In the genomic region with DNA sequence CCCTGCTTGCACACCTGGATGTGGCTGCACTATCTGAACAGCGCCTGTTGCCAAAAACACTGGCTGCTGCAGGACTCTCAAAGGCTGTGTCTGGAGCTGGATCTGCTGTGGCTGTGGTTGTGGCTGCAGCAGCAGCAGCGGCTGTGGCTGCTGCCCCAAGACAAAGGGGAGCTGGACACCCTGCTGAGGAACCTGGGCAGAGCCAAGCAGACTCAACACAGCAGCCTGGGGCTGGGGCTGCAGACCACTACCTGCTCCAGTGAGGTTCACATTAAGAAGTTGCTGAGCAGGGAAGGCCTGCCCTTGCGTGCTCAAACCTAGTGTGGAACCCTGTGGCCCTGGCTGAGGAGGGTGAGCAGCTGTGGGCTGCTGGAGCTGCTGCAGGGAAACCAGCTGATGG, we compare ENCODE assay signal across 13 cellular contexts. TPM values are rescaled to one million over a fixed set of nuclear protein-coding genes. Genes with fewer than 3 reads are reported as not detected.
DNase-seq lines count a peak whose midpoint lies in the region; ATAC-seq, FAIRE-seq and TF ChIP-seq lines count a peak whose summit lies in the region.
"Not testable (repeated sequence)": the region's sequence is repeated elsewhere in the genome, so short reads cannot be mapped to it uniquely, and the experiment has no call there.
"Had no signal": no experiment of that assay in that cellular context is flagged by ENCODE, and none has a peak within 500 bp of the region (broad histone marks: within the 10 kb centered on the region; RNA-seq: fewer than 3 reads in every experiment).

No MANE protein-coding gene starts in this region.

- H3K27me3 Mint-ChIP-seq in H9 (ENCODE audit: low read depth): not testable (repeated sequence)

- H3K79me1 ChIP-seq in H9 (ENCODE audit: insufficient read depth, low read depth, low read length, poor library complexity, severe bottlenecking): not testable (repeated sequence)

- TF ChIP-seq RAD21 in HepG2 (CRISPR knock-in tag; IDR thresholded peaks at IDR 0.05): not testable (repeated sequence)

- H3K9me3 Mint-ChIP-seq in H9: not testable (repeated sequence)

- intact Hi-C loops in left ventricle myocardium superior (cut with micrococcal nuclease); HepG2 (cut with micrococcal nuclease; ENCODE audit: unreplicated experiment): not testable (repeated sequence)

- DNase-seq in COR-L47 (lab: John Stamatoyannopoulos, UW) (peak; percentile 30), H9 (peak; percentile 70), NCI-H2107 (lab: John Stamatoyannopoulos, UW) (peak; percentile 13), SK-N-DZ (ENCODE audit: low spot score) (peak; percentile 62), ecto neural progenitor cell (ENCODE audit: low spot score) (peak; percentile 61), retina (peak; percentile 13)
- DNase-seq in left ventricle myocardium superior; HepG2 (ENCODE audit: low spot score): not testable (repeated sequence)

- FAIRE-seq in HepG2 (lab: Jason Lieb, UNC): not testable (repeated sequence)

- H4K8ac ChIP-seq in H9 (replicated peaks; ENCODE audit: insufficient read length, low read depth, low read length): not testable (repeated sequence)

- H3K36me3 ChIP-seq in HepG2 (replicated peaks in 1 of 2; ENCODE audit: control insufficient read depth in 1 of 2, insufficient read depth in 2 of 2, low read length in 2 of 2): not testable (repeated sequence)

- H3K4me2 ChIP-seq in H9 (ENCODE audit: insufficient read depth, insufficient read length, low read length); HepG2 (ENCODE audit: low read depth, low read length): not testable (repeated sequence)

- not testable (repeated sequence) for H3K4me3 ChIP-seq in HepG2 (replicated peaks in 1 of 3; ENCODE audit: insufficient read depth in 1 of 3, low read depth in 2 of 3, low read length in 3 of 3)

- not testable (repeated sequence) for H2BK12ac ChIP-seq in H9 (ENCODE audit: insufficient read length, low read depth, low read length)

- H3T11ph ChIP-seq in H9 (ENCODE audit: low read length): not testable (repeated sequence)

- not testable (repeated sequence) for H3K79me2 ChIP-seq in H9 (ENCODE audit: insufficient read depth, low read length); HepG2 (ENCODE audit: insufficient read depth, low read length)

- H3K4me3 Mint-ChIP-seq in H9: not testable (repeated sequence)

- TF ChIP-seq EP300 in HepG2 (IDR thresholded peaks at IDR 0.05; ENCODE audit: low read depth in 2 of 2, low read length in 2 of 2); HepG2 (CRISPR knock-in tag; IDR thresholded peaks at IDR 0.05; ENCODE audit: borderline replicate concordance): not testable (repeated sequence)

- not testable (repeated sequence) for TF ChIP-seq CTCF in H9 (conservative IDR thresholded peaks at IDR 0.05); HepG2 (CRISPR knock-in tag; IDR thresholded peaks at IDR 0.05)

- not testable (repeated sequence) for H3K9me3 ChIP-seq in H9 (ENCODE audit: control insufficient read depth, low read depth, low read length); HepG2 (ENCODE audit: low read length)

- in situ Hi-C loops in HepG2 (cut with HindIII; ENCODE audit: extremely low pct_ligation_motif_present, low pct_unique_long_range_greater_than_20kb): not testable (repeated sequence)

- not testable (repeated sequence) for H3K36me3 Mint-ChIP-seq in H9 (ENCODE audit: insufficient read depth in 1 of 3, low read depth in 3 of 3)

- TF ChIP-seq POLR2A in HepG2 (IDR thresholded peaks at IDR 0.05; ENCODE audit: insufficient read depth in 1 of 2, low read depth in 2 of 2, low read length in 2 of 2): not testable (repeated sequence)

- ATAC-seq in left ventricle myocardium superior: peak; percentile 29
- ATAC-seq in HepG2: peak; percentile 51

- H3K23ac ChIP-seq in H9 (ENCODE audit: insufficient read length, low read depth, low read length): not testable (repeated sequence)

- not testable (repeated sequence) for H2BK15ac ChIP-seq in H9 (ENCODE audit: low read depth, low read length)

- not testable (repeated sequence) for H2BK20ac ChIP-seq in H9 (ENCODE audit: low read depth, low read length, poor library complexity, severe bottlenecking)

- H4K20me1 ChIP-seq in H9 (ENCODE audit: control insufficient read depth, insufficient read depth, insufficient read length); HepG2 (ENCODE audit: insufficient read depth, low read length): not testable (repeated sequence)

- not testable (repeated sequence) for H2AK5ac ChIP-seq in H9 (ENCODE audit: insufficient read length, low read length)

- not testable (repeated sequence) for H3K9ac ChIP-seq in H9 (ENCODE audit: extremely low read depth, insufficient read length, low read length); HepG2 (ENCODE audit: insufficient read depth, low read depth, low read length)

- POLR2A ChIA-PET in HepG2 (lab: Yijun Ruan, JAX): not testable (repeated sequence)

- peak overlapping the region in 2 of 3 experiments; percentile 15 to 75; a peak in 3 of 7 replicates for H3K27ac Mint-ChIP-seq in H9

- not testable (repeated sequence) for H2BK5ac ChIP-seq in H9 (ENCODE audit: insufficient read length, low read length)

- H3K23me2 ChIP-seq in H9 (ENCODE audit: insufficient read length, low read depth, low read length, poor library complexity, severe bottlenecking): not testable (repeated sequence)

- CTCF ChIA-PET in HepG2 (lab: Yijun Ruan, JAX; ENCODE audit: low intra/inter-chr PET ratio, low total read pairs): not testable (repeated sequence)

- H3K56ac ChIP-seq in H9 (ENCODE audit: insufficient read length, low read depth, low read length): not testable (repeated sequence)

- H2BK120ac ChIP-seq in H9 (ENCODE audit: low read depth, low read length, poor library complexity, severe bottlenecking): not testable (repeated sequence)

- H3K4me1 Mint-ChIP-seq in H9: peaks cover 26 to 31% of the 10 kb centered on the region in 2 experiments

- peak overlapping the region; percentile 45 for H3K14ac ChIP-seq in H9 (ENCODE audit: insufficient read depth, low read length)

- peak overlapping the region; percentile 72 for H3K18ac ChIP-seq in H9 (ENCODE audit: insufficient read length, low read depth, low read length)

- H4K5ac ChIP-seq in H9 (ENCODE audit: insufficient read length, low read depth, low read length): not testable (repeated sequence)

- H2AFZ ChIP-seq in H9 (ENCODE audit: low read length); HepG2 (ENCODE audit: low read length): not testable (repeated sequence)

- H3K27ac ChIP-seq in H9 (ENCODE audit: insufficient read length, low read depth, low read length); HepG2 (ENCODE audit: extremely low read length, insufficient read depth, low read length): not testable (repeated sequence)

- no CpG with 5 or more reads among the region's 3 CpGs for WGBS in H9 (ENCODE audit: extremely low coverage, insufficient read length, low lambda C conversion rate)
- no CpG with 5 or more reads among the region's 3 CpGs for WGBS in HepG2 (ENCODE audit: low lambda C conversion rate)

- not testable (repeated sequence) for BruUV-seq in HepG2 (replicated peaks; lab: Mats Ljungman, UMichigan)

- not testable (repeated sequence) for H3K4me1 ChIP-seq in H9 (ENCODE audit: insufficient read depth, low read length); HepG2 (ENCODE audit: insufficient read depth, low read length)

- not testable (repeated sequence) for H4K91ac ChIP-seq in H9 (ENCODE audit: insufficient read length, low read depth, low read length)

- H3K27me3 ChIP-seq in H9 (ENCODE audit: insufficient read depth, low read length); HepG2 (ENCODE audit: control insufficient read depth in 1 of 2, insufficient read depth in 2 of 2, low read length in 2 of 2): not testable (repeated sequence)

- not testable (repeated sequence) for H3K4ac ChIP-seq in H9 (ENCODE audit: low read depth, low read length)

RNA-seq across cellular contexts. Expression of a gene that starts 3.0 kb away (rescaled TPM):
- not detected in 2 replicates for total RNA-seq in H9 (2021)
- polyA plus RNA-seq in SK-N-DZ (2014; cell fraction: cytosol; rRNA removed): 0.37 TPM in 1 of 2 replicates, not detected in the other
- polyA plus RNA-seq in SK-N-DZ (2014; cell fraction: nucleus; rRNA removed): not detected in 2 replicates
- total RNA-seq in left ventricle myocardium superior: not detected
- total RNA-seq in HepG2 (2016; rRNA removed; fragmentation: Illumina TruSeq; extraction: Trizol): not detected in 2 replicates
- not detected in 2 replicates for total RNA-seq in HepG2 (2016; cell fraction: cytosol; rRNA removed; fragmentation: Illumina TruSeq; extraction: Trizol; ENCODE audit: low read depth)
- total RNA-seq in HepG2 (2016; cell fraction: insoluble cytoplasmic fraction; rRNA removed; fragmentation: Illumina TruSeq; extraction: Trizol): not detected in 2 replicates
- not detected in 2 replicates for total RNA-seq in HepG2 (2016; cell fraction: membrane; rRNA removed; fragmentation: Illumina TruSeq; extraction: Trizol)
- not detected in 2 replicates for total RNA-seq in HepG2 (2016; cell fraction: nucleus; rRNA removed; fragmentation: Illumina TruSeq; extraction: Trizol)
- polyA plus RNA-seq in HepG2 (2011; rRNA removed): not detected in 2 replicates
- polyA plus RNA-seq in HepG2 (2011; cell fraction: cytosol; rRNA removed): not detected in 2 replicates
- polyA plus RNA-seq in HepG2 (2011; cell fraction: nucleus; rRNA removed): not detected in 2 replicates
- polyA plus RNA-seq in HepG2 (2012): not detected in 2 replicates
- polyA plus RNA-seq in HepG2 (2016; cell fraction: cytosol; fragmentation: Illumina TruSeq; extraction: Trizol; ENCODE audit: low read depth): not detected in 2 replicates
- not detected in 2 replicates for polyA plus RNA-seq in HepG2 (2016; cell fraction: insoluble cytoplasmic fraction; fragmentation: Illumina TruSeq; extraction: Trizol; ENCODE audit: low read depth)
- not detected in 2 replicates for polyA plus RNA-seq in HepG2 (2016; cell fraction: membrane; fragmentation: Illumina TruSeq; extraction: Trizol; ENCODE audit: low read depth)
- not detected in 2 replicates for polyA plus RNA-seq in HepG2 (2016; cell fraction: nucleus; fragmentation: Illumina TruSeq; extraction: Trizol; ENCODE audit: insufficient read depth, low read depth)
- not detected in 2 replicates for polyA minus RNA-seq in HepG2 (2011; rRNA and poly(A)+ RNA removed; ENCODE audit: low replicate concordance)
- polyA minus RNA-seq in HepG2 (2011; cell fraction: cytosol; rRNA and poly(A)+ RNA removed): not detected in 2 replicates
- polyA minus RNA-seq in HepG2 (2011; cell fraction: nucleus; rRNA and poly(A)+ RNA removed): not detected in 2 replicates
- total RNA-seq: A673; Caco-2; CD8-positive, alpha-beta T cell had no signal
- polyA plus RNA-seq: BJ, CD14-positive monocyte had no signal

RNA-seq across cellular contexts. Expression of a gene that starts 49.5 kb away (rescaled TPM):
- not detected in 2 replicates for total RNA-seq in H9 (2021)
- not detected in 2 replicates for polyA plus RNA-seq in SK-N-DZ (2014; cell fraction: cytosol; rRNA removed)
- polyA plus RNA-seq in SK-N-DZ (2014; cell fraction: nucleus; rRNA removed): not detected in 2 replicates
- not detected for total RNA-seq in left ventricle myocardium superior
- not detected in 2 replicates for total RNA-seq in HepG2 (2016; rRNA removed; fragmentation: Illumina TruSeq; extraction: Trizol)
- not detected in 2 replicates for total RNA-seq in HepG2 (2016; cell fraction: cytosol; rRNA removed; fragmentation: Illumina TruSeq; extraction: Trizol; ENCODE audit: low read depth)
- total RNA-seq in HepG2 (2016; cell fraction: insoluble cytoplasmic fraction; rRNA removed; fragmentation: Illumina TruSeq; extraction: Trizol): not detected in 2 replicates
- not detected in 2 replicates for total RNA-seq in HepG2 (2016; cell fraction: membrane; rRNA removed; fragmentation: Illumina TruSeq; extraction: Trizol)
- total RNA-seq in HepG2 (2016; cell fraction: nucleus; rRNA removed; fragmentation: Illumina TruSeq; extraction: Trizol): not detected in 2 replicates
- polyA plus RNA-seq in HepG2 (2011; rRNA removed): not detected in 2 replicates
- not detected in 2 replicates for polyA plus RNA-seq in HepG2 (2011; cell fraction: cytosol; rRNA removed)
- polyA plus RNA-seq in HepG2 (2011; cell fraction: nucleus; rRNA removed): not detected in 2 replicates
- polyA plus RNA-seq in HepG2 (2012): not detected in 2 replicates
- not detected in 2 replicates for polyA plus RNA-seq in HepG2 (2016; cell fraction: cytosol; fragmentation: Illumina TruSeq; extraction: Trizol; ENCODE audit: low read depth)
- polyA plus RNA-seq in HepG2 (2016; cell fraction: insoluble cytoplasmic fraction; fragmentation: Illumina TruSeq; extraction: Trizol; ENCODE audit: low read depth): not detected in 2 replicates
- polyA plus RNA-seq in HepG2 (2016; cell fraction: membrane; fragmentation: Illumina TruSeq; extraction: Trizol; ENCODE audit: low read depth): not detected in 2 replicates
- polyA plus RNA-seq in HepG2 (2016; cell fraction: nucleus; fragmentation: Illumina TruSeq; extraction: Trizol; ENCODE audit: insufficient read depth, low read depth): not detected in 2 replicates
- polyA minus RNA-seq in HepG2 (2011; rRNA and poly(A)+ RNA removed; ENCODE audit: low replicate concordance): not detected in 2 replicates
- not detected in 2 replicates for polyA minus RNA-seq in HepG2 (2011; cell fraction: cytosol; rRNA and poly(A)+ RNA removed)
- polyA minus RNA-seq in HepG2 (2011; cell fraction: nucleus; rRNA and poly(A)+ RNA removed): not detected in 2 replicates
- total RNA-seq: A673; Caco-2; CD8-positive, alpha-beta T cell had no signal
- polyA plus RNA-seq: BJ, CD14-positive monocyte had no signal
